Comparison of ENCODE assay signal across 17 cellular contexts in the genomic region with DNA sequence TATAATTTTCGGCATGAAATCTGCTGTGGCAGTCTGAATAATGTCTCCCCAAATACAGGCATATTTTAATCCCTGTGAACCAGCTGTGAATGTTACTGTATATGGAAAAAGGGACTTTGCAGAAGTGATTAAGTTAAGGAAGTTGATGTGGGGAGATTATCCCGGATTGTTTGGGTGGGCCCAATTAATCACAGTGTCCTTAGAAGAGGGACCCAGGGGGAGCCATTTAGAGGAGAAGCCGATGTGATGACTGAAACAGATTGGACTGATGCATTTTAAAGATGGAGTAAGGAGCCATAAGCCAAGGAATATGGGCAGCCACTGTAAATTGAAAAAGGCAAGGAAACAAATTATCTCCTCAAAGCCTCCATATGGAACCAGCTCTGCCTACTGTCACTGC.
"Had no signal": no experiment of that assay in that cellular context is flagged by ENCODE, and none has a peak within 500 bp of the region (broad histone marks: within the 10 kb centered on the region; RNA-seq: fewer than 3 reads in every experiment).

No MANE protein-coding gene starts in this region.

- ATAC-seq: HepG2 had no signal

- H3K27ac Mint-ChIP-seq: T-helper 1 cell treated with Interleukin-12 subunit alpha and Interleukin-12 subunit beta and Interleukin-4 antibody, amounts not matched to agents 30 μg/mL and 1 μg/mL, for 36 hours had no signal

- H3K4me3 Mint-ChIP-seq: T-helper 1 cell treated with Interleukin-12 subunit alpha and Interleukin-12 subunit beta and Interleukin-4 antibody, amounts not matched to agents 30 μg/mL and 1 μg/mL, for 36 hours had no signal

- H3K9me3 Mint-ChIP-seq: T-helper 1 cell treated with Interleukin-12 subunit alpha and Interleukin-12 subunit beta and Interleukin-4 antibody, amounts not matched to agents 30 μg/mL and 1 μg/mL, for 36 hours had no signal

- DNase-seq: IMR-90, Karpas-422, KG1, MM.1S, NCI-H1092 treated with DMSO at 0.1 percent for 48 hours, NCI-H1436, NCI-H187, NCI-H2029, NCI-H2081 treated with DMSO at 0.1 percent for 48 hours, NCI-H2171 treated with DMSO at 0.1 percent for 48 hours, NCI-H2227 treated with DMSO at 0.1 percent for 48 hours, NCI-H526, Right ventricle myocardium superior, RPMI8226, SIG-M5 had no signal
